Comparison of ENCODE assay signal across 25 cellular contexts in the genomic region with DNA sequence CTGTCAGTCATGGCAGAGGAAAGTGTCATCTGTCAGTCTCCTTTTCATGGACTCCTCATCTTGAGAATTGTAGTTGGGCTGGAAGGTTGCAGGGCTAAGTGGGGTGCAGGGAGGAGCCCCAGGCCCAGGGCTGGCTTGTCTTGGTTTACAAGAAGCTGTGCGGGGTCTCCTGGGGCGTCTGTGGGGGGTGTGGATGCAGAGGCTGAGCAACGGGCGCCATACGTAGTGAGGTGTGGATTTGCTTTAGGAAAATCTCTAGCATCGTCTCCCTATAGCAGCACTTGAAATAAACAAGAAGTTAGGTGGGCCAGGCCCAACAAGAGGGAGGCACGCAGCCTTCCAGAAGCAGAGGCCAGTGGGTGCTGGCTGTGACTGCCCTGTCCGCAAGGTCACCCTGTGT. TPM values are rescaled to one million over a fixed set of nuclear protein-coding genes. Genes with fewer than 3 reads are reported as not detected.
"Had no signal": no experiment of that assay in that cellular context is flagged by ENCODE, and none has a peak within 500 bp of the region (broad histone marks: within the 10 kb centered on the region; RNA-seq: fewer than 3 reads in every experiment).

No MANE protein-coding gene starts in this region.

- H3K27me3 ChIP-seq: esophagus squamous epithelium, right atrium auricular region, spleen, tibial nerve had no signal

- H3K27ac ChIP-seq: epithelial cell of prostate, esophagus squamous epithelium, neural progenitor cell, right atrium auricular region, tibial nerve had no signal

- H3K4me3 Mint-ChIP-seq: activated CD4-positive, alpha-beta memory T cell treated with anti-CD3 and anti-CD28 coated beads, Interleukin-2, amount 10 ng/mL, durations not matched to agents 7 days and 5 days; activated naive CD4-positive, alpha-beta T cell treated with anti-CD3 and anti-CD28 coated beads, Interleukin-2, amount 50 U/mL, for 24 hours; activated naive CD8-positive, alpha-beta T cell treated with anti-CD3 and anti-CD28 coated beads, Interleukin-2, amount 50 U/mL, for 24 hours; activated T-cell treated with anti-CD3 and anti-CD28 coated beads, Interleukin-2, amount 50 U/mL, for 24 hours; mesothelial cell of epicardium; neural progenitor cell had no signal

- DNase-seq: activated CD4-positive, alpha-beta memory T cell treated with anti-CD3 and anti-CD28 coated beads, Interleukin-2, amount 10 ng/mL, durations not matched to agents 7 days and 5 days; activated CD4-positive, alpha-beta T cell treated with anti-CD3 and anti-CD28 coated beads for 1 hour; activated CD4-positive, alpha-beta T cell treated with anti-CD3 and anti-CD28 coated beads, Interleukin-2, amount 10 ng/mL, durations not matched to agents 7 days and 5 days; activated CD8-positive, alpha-beta memory T cell treated with anti-CD3 and anti-CD28 coated beads, Interleukin-2, amount 50 U/mL, for 48 hours; activated naive CD8-positive, alpha-beta T cell treated with anti-CD3 and anti-CD28 coated beads, Interleukin-2, amount 50 U/mL, for 24 hours; activated T-cell treated with anti-CD3 and anti-CD28 coated beads, Interleukin-2, amount 50 U/mL, for 24 hours; amygdala; caudate nucleus; esophagus squamous epithelium; foreskin melanocyte; naive B cell; occipital lobe; stimulated activated naive CD4-positive, alpha-beta T cell treated with Interleukin-2 at 50 U/mL for 16 hours; T-helper 2 cell had no signal

- ATAC-seq: activated naive CD8-positive, alpha-beta T cell treated with anti-CD3 and anti-CD28 coated beads, Interleukin-2, amount 50 U/mL, for 24 hours had no signal

- H3K9me3 ChIP-seq: esophagus squamous epithelium, right atrium auricular region, spleen, tibial nerve had no signal

- H3K27me3 Mint-ChIP-seq: activated CD4-positive, alpha-beta memory T cell treated with anti-CD3 and anti-CD28 coated beads, Interleukin-2, amount 10 ng/mL, durations not matched to agents 7 days and 5 days; activated CD4-positive, alpha-beta T cell treated with anti-CD3 and anti-CD28 coated beads, Interleukin-2, amount 10 ng/mL, durations not matched to agents 7 days and 5 days; activated naive CD4-positive, alpha-beta T cell treated with anti-CD3 and anti-CD28 coated beads, Interleukin-2, amount 50 U/mL, for 24 hours; activated naive CD8-positive, alpha-beta T cell treated with anti-CD3 and anti-CD28 coated beads, Interleukin-2, amount 50 U/mL, for 24 hours; activated T-cell treated with anti-CD3 and anti-CD28 coated beads, Interleukin-2, amount 50 U/mL, for 24 hours; naive B cell had no signal

- H3K4me3 ChIP-seq: esophagus squamous epithelium, neural progenitor cell, right atrium auricular region, spleen, tibial nerve had no signal

- H3K9me3 Mint-ChIP-seq: activated naive CD4-positive, alpha-beta T cell treated with anti-CD3 and anti-CD28 coated beads, Interleukin-2, amount 50 U/mL, for 24 hours; activated naive CD8-positive, alpha-beta T cell treated with anti-CD3 and anti-CD28 coated beads, Interleukin-2, amount 50 U/mL, for 24 hours; activated T-cell treated with anti-CD3 and anti-CD28 coated beads, Interleukin-2, amount 50 U/mL, for 24 hours; neural progenitor cell had no signal

- H3K36me3 ChIP-seq: neural progenitor cell had no signal

- H3K27ac Mint-ChIP-seq: activated naive CD4-positive, alpha-beta T cell treated with anti-CD3 and anti-CD28 coated beads, Interleukin-2, amount 50 U/mL, for 24 hours; activated T-cell treated with anti-CD3 and anti-CD28 coated beads, Interleukin-2, amount 50 U/mL, for 24 hours; mesothelial cell of epicardium; neural progenitor cell had no signal

RNA-seq across cellular contexts. Expression of a gene that starts 56.0 kb away (rescaled TPM):
- total RNA-seq: activated CD4-positive, alpha-beta memory T cell treated with anti-CD3 and anti-CD28 coated beads, Interleukin-2, amount 10 ng/mL, durations not matched to agents 7 days and 5 days; activated CD4-positive, alpha-beta T cell treated with anti-CD3 and anti-CD28 coated beads, Interleukin-2, amount 10 ng/mL, durations not matched to agents 7 days and 5 days; esophagus squamous epithelium; glomerular endothelial cell; liver; mesothelial cell of epicardium; occipital lobe; pulmonary artery endothelial cell; right atrium auricular region; spleen; tibial nerve; ureter had no signal
